9 cellular contexts compared by ENCODE assay signal in the genomic region with DNA sequence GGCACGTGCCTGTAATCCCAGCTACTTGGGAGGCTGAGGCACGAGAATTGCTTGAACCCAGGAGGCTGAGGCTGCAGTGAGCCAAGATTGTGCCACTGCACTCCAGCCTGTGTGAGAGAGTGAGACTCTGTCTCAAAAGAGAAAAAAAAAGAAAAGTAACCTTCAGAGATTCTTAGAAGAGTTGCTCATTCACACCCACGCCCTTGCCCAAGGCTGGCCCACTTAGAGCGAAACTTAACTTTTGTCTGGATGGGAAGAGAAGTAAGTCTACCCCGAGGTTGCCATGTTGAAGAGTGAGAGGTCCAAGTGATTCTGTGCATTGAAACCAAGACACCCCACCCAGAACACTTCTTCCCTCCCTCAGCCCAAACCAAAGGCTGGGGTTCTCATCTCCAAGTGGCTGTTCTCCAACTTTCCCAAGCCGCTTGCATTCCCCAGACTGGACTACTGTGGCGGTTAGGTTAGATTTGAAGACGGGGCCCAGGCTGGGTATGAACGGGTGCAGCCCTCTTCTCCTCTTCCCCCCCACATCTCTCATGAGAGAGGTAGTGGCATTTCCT. TPM values are rescaled to one million over a fixed set of nuclear protein-coding genes. Genes with fewer than 3 reads are reported as not detected.
DNase-seq lines count a peak whose midpoint lies in the region; ATAC-seq and TF ChIP-seq lines count a peak whose summit lies in the region.
"Had no signal": no experiment of that assay in that cellular context is flagged by ENCODE, and none has a peak within 500 bp of the region (broad histone marks: within the 10 kb centered on the region; RNA-seq: fewer than 3 reads in every experiment).

No MANE protein-coding gene starts in this region.

- no peak for ATAC-seq in HG03025 (IDR thresholded peaks at IDR 0.05; ENCODE audit: low FRiP score, unreplicated experiment)
- ATAC-seq: pancreas had no signal

- H3K9me3 ChIP-seq in DOHH2 (ENCODE audit: control insufficient read depth, insufficient read depth, low read length), result no peaks in the 10 kb centered on the region
- H3K9me3 ChIP-seq: pancreas had no signal

- peak; percentile 78 for DNase-seq in activated CD4-positive, alpha-beta memory T cell treated with anti-CD3 and anti-CD28 coated beads, Interleukin-2, amount 10 ng/mL, durations not matched to agents 7 days and 5 days
- DNase-seq in stimulated activated CD4-positive, alpha-beta T cell treated with anti-CD3 and anti-CD28 coated beads, TNF-alpha, amount 100 ng/mL, for 4 hours (ENCODE audit: low read depth in 3 of 3), result peak in 2 of 3 experiments; percentile 70
- DNase-seq in NCI-H446 treated with DMSO at 0.1 percent for 48 hours (lab: John Stamatoyannopoulos, UW) (no peak), coronary artery (ENCODE audit: low spot score) (no peak), Ammon's horn (ENCODE audit: low spot score) (no peak)

- H3K27ac ChIP-seq in DOHH2 (ENCODE audit: low read depth, low read length) (peak overlapping the region; percentile 62), coronary artery (peak overlapping the region in 1 of 2 donors; percentile 4)

- peaks cover 8% of the 10 kb centered on the region; the same call in 1 of the 2 replicates for H3F3A ChIP-seq in DOHH2 (ENCODE audit: control insufficient read depth, insufficient read depth)

- no peaks in the 10 kb centered on the region for H3K27me3 ChIP-seq in DOHH2 (ENCODE audit: control insufficient read depth, low read length)
- H3K27me3 ChIP-seq: pancreas had no signal

- POLR2A ChIA-PET in activated CD4-positive, alpha-beta memory T cell treated with anti-CD3 and anti-CD28 coated beads, Interleukin-2, amount 10 ng/mL, durations not matched to agents 7 days and 5 days (lab: Charles Lee), result interaction anchor here (0.6 to 16.6 kb wide), 18 partner anchors 10 to 472 kb away, joined by 3 to 419 read pairs (median 6); partner anchors contain the start of genes CWC25, EPOP, LASP1 and MLLT6

- CTCF ChIA-PET in activated CD4-positive, alpha-beta memory T cell treated with anti-CD3 and anti-CD28 coated beads, Interleukin-2, amount 10 ng/mL, durations not matched to agents 7 days and 5 days (lab: Charles Lee), result interaction anchor here (0.6 to 3.5 kb wide), 12 partner anchors 8 to 472 kb away, joined by 3 to 16 read pairs (median 4); partner anchors contain the start of genes EPOP, LASP1 and MLLT6

- H3K9me3 Mint-ChIP-seq in activated CD4-positive, alpha-beta memory T cell treated with anti-CD3 and anti-CD28 coated beads, Interleukin-2, amount 10 ng/mL, durations not matched to agents 7 days and 5 days, result no peaks in the 10 kb centered on the region
- no peaks in the 10 kb centered on the region for H3K9me3 Mint-ChIP-seq in dendritic cell treated with granulocyte-macrophage colony-stimulating factor and Interleukin-4, amounts not matched to agents 40 ng/mL and 50 ng/mL, for 4 days

- TF ChIP-seq CTCF in DOHH2 (IDR thresholded peaks at IDR 0.05; ENCODE audit: low read depth, low read length, poor library complexity, severe bottlenecking) (no peak), coronary artery (IDR thresholded peaks at IDR 0.05) (no peak)

- intact Hi-C loops in dendritic cell treated with granulocyte-macrophage colony-stimulating factor and Interleukin-4, amounts not matched to agents 40 ng/mL and 50 ng/mL, for 4 days (cut with micrococcal nuclease), result no loop called here

- H3K27me3 Mint-ChIP-seq in activated CD4-positive, alpha-beta memory T cell treated with anti-CD3 and anti-CD28 coated beads, Interleukin-2, amount 10 ng/mL, durations not matched to agents 7 days and 5 days, result no peaks in the 10 kb centered on the region
- H3K27me3 Mint-ChIP-seq in dendritic cell treated with granulocyte-macrophage colony-stimulating factor and Interleukin-4, amounts not matched to agents 40 ng/mL and 50 ng/mL, for 4 days, result no peaks in the 10 kb centered on the region

- no peaks in the 10 kb centered on the region for H4K20me1 ChIP-seq in DOHH2 (ENCODE audit: control insufficient read depth, insufficient read depth, low read depth, low read length)

- peak overlapping the region; percentile 100 for H3K27ac Mint-ChIP-seq in activated CD4-positive, alpha-beta memory T cell treated with anti-CD3 and anti-CD28 coated beads, Interleukin-2, amount 10 ng/mL, durations not matched to agents 7 days and 5 days
- H3K27ac Mint-ChIP-seq in dendritic cell treated with granulocyte-macrophage colony-stimulating factor and Interleukin-4, amounts not matched to agents 40 ng/mL and 50 ng/mL, for 4 days, result peak overlapping the region; percentile 79

- H3K4me3 ChIP-seq in DOHH2 (ENCODE audit: low read length) (peak overlapping the region; percentile 47), coronary artery (no peak overlapping the region)
- H3K4me3 ChIP-seq: pancreas had no signal

- H3K9me2 ChIP-seq in DOHH2 (replicated peaks; ENCODE audit: control insufficient read depth, low read length), result no peaks in the 10 kb centered on the region

- H3K36me3 Mint-ChIP-seq in activated CD4-positive, alpha-beta memory T cell treated with anti-CD3 and anti-CD28 coated beads, Interleukin-2, amount 10 ng/mL, durations not matched to agents 7 days and 5 days (ENCODE audit: low read depth), result peaks cover 47% of the 10 kb centered on the region
- peaks cover 72% of the 10 kb centered on the region for H3K36me3 Mint-ChIP-seq in dendritic cell treated with granulocyte-macrophage colony-stimulating factor and Interleukin-4, amounts not matched to agents 40 ng/mL and 50 ng/mL, for 4 days (ENCODE audit: low read depth)

- H3K4me3 Mint-ChIP-seq in activated CD4-positive, alpha-beta memory T cell treated with anti-CD3 and anti-CD28 coated beads, Interleukin-2, amount 10 ng/mL, durations not matched to agents 7 days and 5 days, result peak overlapping the region; percentile 73
- H3K4me3 Mint-ChIP-seq in dendritic cell treated with granulocyte-macrophage colony-stimulating factor and Interleukin-4, amounts not matched to agents 40 ng/mL and 50 ng/mL, for 4 days, result peak overlapping the region; percentile 5

- H3K4me1 Mint-ChIP-seq in activated CD4-positive, alpha-beta memory T cell treated with anti-CD3 and anti-CD28 coated beads, Interleukin-2, amount 10 ng/mL, durations not matched to agents 7 days and 5 days, result peaks cover 69% of the 10 kb centered on the region
- H3K4me1 Mint-ChIP-seq in dendritic cell treated with granulocyte-macrophage colony-stimulating factor and Interleukin-4, amounts not matched to agents 40 ng/mL and 50 ng/mL, for 4 days (ENCODE audit: low read depth), result peaks cover 87% of the 10 kb centered on the region

- H3K4me1 ChIP-seq in DOHH2 (ENCODE audit: control insufficient read depth, low read length), result peaks cover 48% of the 10 kb centered on the region

- peaks cover 23% of the 10 kb centered on the region for H3K79me2 ChIP-seq in DOHH2 (ENCODE audit: control insufficient read depth, low read length)

- peak overlapping the region; percentile 67 for H3K4me2 ChIP-seq in DOHH2 (ENCODE audit: low read length)

- H3K36me3 ChIP-seq in DOHH2 (ENCODE audit: control insufficient read depth, low read length), result peaks cover 37% of the 10 kb centered on the region
- H3K36me3 ChIP-seq: pancreas had no signal

RNA-seq across cellular contexts. Expression of gene CISD3, which starts 2.4 kb away (rescaled TPM):
- total RNA-seq in activated CD4-positive, alpha-beta memory T cell treated with anti-CD3 and anti-CD28 coated beads, Interleukin-2, amount 10 ng/mL, durations not matched to agents 7 days and 5 days, result 10 to 100 TPM; 42.8 to 48.6 TPM

RNA-seq across cellular contexts. Expression of gene PCGF2, which starts 20.4 kb away (rescaled TPM):
- 1 to 10 TPM; 2.6 to 3.3 TPM for total RNA-seq in activated CD4-positive, alpha-beta memory T cell treated with anti-CD3 and anti-CD28 coated beads, Interleukin-2, amount 10 ng/mL, durations not matched to agents 7 days and 5 days

RNA-seq across cellular contexts. Expression of gene MLLT6, which starts 22.7 kb away (rescaled TPM):
- total RNA-seq in activated CD4-positive, alpha-beta memory T cell treated with anti-CD3 and anti-CD28 coated beads, Interleukin-2, amount 10 ng/mL, durations not matched to agents 7 days and 5 days, result 100 to 1,000 TPM; 262 to 265 TPM

RNA-seq across cellular contexts. Expression of gene PSMB3, which starts 24.8 kb away (rescaled TPM):
- 100 to 1,000 TPM; 241 to 242 TPM for total RNA-seq in activated CD4-positive, alpha-beta memory T cell treated with anti-CD3 and anti-CD28 coated beads, Interleukin-2, amount 10 ng/mL, durations not matched to agents 7 days and 5 days

RNA-seq across cellular contexts. Expression of gene EPOP, which starts 53.0 kb away (rescaled TPM):
- total RNA-seq in activated CD4-positive, alpha-beta memory T cell treated with anti-CD3 and anti-CD28 coated beads, Interleukin-2, amount 10 ng/mL, durations not matched to agents 7 days and 5 days, result 10 to 100 TPM; 10.2 to 10.3 TPM

Comparison
In these comparisons a context has a peak if more than half of its experiments do, and no peak if none do; other contexts are left out.
1. DNase-seq: peak in activated CD4-positive, alpha-beta memory T cell treated with anti-CD3 and anti-CD28 coated beads, Interleukin-2, amount 10 ng/mL, durations not matched to agents 7 days and 5 days (single experiment) and stimulated activated CD4-positive, alpha-beta T cell treated with anti-CD3 and anti-CD28 coated beads, TNF-alpha, amount 100 ng/mL, for 4 hours (2 of 3); none in NCI-H446 treated with DMSO at 0.1 percent for 48 hours (single experiment), coronary artery (single experiment) and Ammon's horn (single experiment).